ENCODE assay signal across 4 cellular contexts in genomic region chr2:171441470-171441869, GRCh38.
TF ChIP-seq lines count a peak whose summit lies in the region.

No MANE protein-coding gene starts in this region.

TF ChIP-seq in HepG2, 621 proteins besides CTCF, POLR2A, EP300 and RAD21:
- TF ChIP-seq PRDM15 (CRISPR knock-in tag; IDR thresholded peaks at IDR 0.05) (peak; percentile 62; the same call in 1 of the 2 replicates), ARNT2 (CRISPR knock-in tag; IDR thresholded peaks at IDR 0.05; ENCODE audit: low read depth) (no peak)
TF ChIP-seq in HepG2: peak in this region for 1.

TF ChIP-seq in WTC11, 78 proteins besides CTCF, POLR2A, EP300 and RAD21:
- TF ChIP-seq, protein P1, sequence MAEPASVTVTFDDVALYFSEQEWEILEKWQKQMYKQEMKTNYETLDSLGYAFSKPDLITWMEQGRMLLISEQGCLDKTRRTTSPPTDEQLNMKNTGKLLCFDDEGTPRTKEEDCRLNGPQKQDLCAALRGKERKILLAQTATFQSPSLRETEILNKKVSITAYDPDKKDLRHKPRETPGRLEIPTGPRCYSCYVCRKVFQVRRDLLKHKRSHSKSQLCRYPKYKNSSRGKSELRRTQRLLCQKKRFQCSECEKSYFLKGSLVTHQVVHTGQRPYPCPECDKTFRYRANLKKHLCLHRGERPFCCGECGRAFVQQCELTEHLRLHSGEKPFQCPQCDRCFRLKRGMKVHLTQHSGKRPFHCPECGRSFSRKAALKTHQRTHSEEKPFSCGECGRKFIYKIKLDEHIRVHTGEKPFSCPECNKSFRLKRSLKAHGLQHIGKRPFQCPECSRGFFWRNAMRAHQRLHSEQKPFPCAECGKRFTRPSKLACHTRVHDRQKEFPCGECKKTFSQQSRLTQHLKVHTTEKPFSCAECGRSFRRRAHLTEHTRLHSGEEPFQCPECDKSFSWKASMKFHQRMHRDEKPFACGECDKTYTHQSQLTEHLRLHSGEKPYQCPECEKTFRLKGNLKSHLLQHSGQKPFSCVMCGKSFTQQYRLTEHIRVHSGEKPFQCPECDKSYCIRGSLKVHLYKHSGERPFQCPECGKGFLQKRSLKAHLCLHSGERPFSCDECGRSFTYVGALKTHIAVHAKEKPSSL (CRISPR knock-in tag; conservative IDR thresholded peaks at IDR 0.05) = no peak
- peak; percentile 61 for TF ChIP-seq PRDM15 (CRISPR knock-in tag; IDR thresholded peaks at IDR 0.05)
TF ChIP-seq in WTC11: peak in this region for 1.

TF ChIP-seq in H1, 55 proteins besides CTCF, POLR2A, EP300 and RAD21:
- TF ChIP-seq TEAD4 (IDR thresholded peaks at IDR 0.05; ENCODE audit: low read depth, low read length) (no peak), RNF2 (IDR thresholded peaks at IDR 0.05; ENCODE audit: borderline replicate concordance, low read depth, low read length, missing control alignments, poor library complexity, severe bottlenecking) (no peak), MAFK (IDR thresholded peaks at IDR 0.05; ENCODE audit: low read depth, low read length) (no peak), TAF7 (optimal IDR thresholded peaks at IDR 0.05; ENCODE audit: borderline replicate concordance, low read depth, low read length) (no peak)
- TF ChIP-seq, protein P2, sequence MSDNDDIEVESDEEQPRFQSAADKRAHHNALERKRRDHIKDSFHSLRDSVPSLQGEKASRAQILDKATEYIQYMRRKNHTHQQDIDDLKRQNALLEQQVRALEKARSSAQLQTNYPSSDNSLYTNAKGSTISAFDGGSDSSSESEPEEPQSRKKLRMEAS (IDR thresholded peaks at IDR 0.05) = no peak

TF ChIP-seq in SK-N-SH treated with all-trans-retinoic acid at 6 μM for 48 hours, 23 proteins besides CTCF, POLR2A, EP300 and RAD21:
- TF ChIP-seq ISL1 (CRISPR knock-in tag; IDR thresholded peaks at IDR 0.05) = no peak
TF ChIP-seq in SK-N-SH treated with all-trans-retinoic acid at 6 μM for 48 hours: peak in this region for 0.
